Comparison of ENCODE assay signal across 8 cellular contexts in genomic region chr15:76150971-76151598, GRCh38.
A peak's percentile ranks its signal among the peaks of the same experiment; 100 is the strongest.
DNase-seq lines count a peak whose midpoint lies in the region; ATAC-seq and TF ChIP-seq lines count a peak whose summit lies in the region.

No MANE protein-coding gene starts in this region.

- H3K18ac ChIP-seq in trophoblast cell (ENCODE audit: low read length), result no peak overlapping the region

- H3K27me3 ChIP-seq in SJCRH30 (peaks cover 3% of the 10 kb centered on the region; the same call in 1 of the 2 replicates), trophoblast cell (ENCODE audit: insufficient read depth, low read length) (no peaks in the 10 kb centered on the region)

- peak overlapping the region; percentile 66 for H3K27ac Mint-ChIP-seq in type B pancreatic cell

- H3K4me1 ChIP-seq in SJCRH30 (no peaks in the 10 kb centered on the region), trophoblast cell (ENCODE audit: control insufficient read depth in 1 of 2, insufficient read depth in 2 of 2, low read length in 2 of 2) (peaks cover 9 to 10% of the 10 kb centered on the region in 2 experiments)

- no peak overlapping the region for H3K4me2 ChIP-seq in trophoblast cell (ENCODE audit: low read length)

- H3K79me2 ChIP-seq in trophoblast cell (ENCODE audit: control insufficient read depth, insufficient read depth, low read length, poor library complexity), result no peaks in the 10 kb centered on the region

- no peak overlapping the region for H4K8ac ChIP-seq in trophoblast cell (ENCODE audit: low read depth, low read length)

- no peaks in the 10 kb centered on the region for H3K9me3 ChIP-seq in SJCRH30 (replicated peaks)
- no peaks in the 10 kb centered on the region for H3K9me3 ChIP-seq in trophoblast cell (ENCODE audit: insufficient read depth, low read depth, low read length)

- H2AFZ ChIP-seq in trophoblast cell (ENCODE audit: insufficient read depth, low read length, poor library complexity), result no peak overlapping the region

- peak overlapping the region; percentile 23 for H3K4me3 Mint-ChIP-seq in type B pancreatic cell

- no peak overlapping the region for H2BK120ac ChIP-seq in trophoblast cell (ENCODE audit: insufficient read depth, low read length, poor library complexity)

- no peak overlapping the region for H4K91ac ChIP-seq in trophoblast cell (ENCODE audit: low read depth, low read length)

- no peaks in the 10 kb centered on the region for H3K9me3 Mint-ChIP-seq in type B pancreatic cell

- H3K36me3 Mint-ChIP-seq in type B pancreatic cell, result no peaks in the 10 kb centered on the region

- TF ChIP-seq CTCF in type B pancreatic cell (conservative IDR thresholded peaks at IDR 0.05), result peak; percentile 91

- H2AK5ac ChIP-seq in trophoblast cell (ENCODE audit: low read length), result no peak overlapping the region

- peaks cover 3% of the 10 kb centered on the region for H3K79me1 ChIP-seq in trophoblast cell (ENCODE audit: low read length)

- no peak overlapping the region for H3K23ac ChIP-seq in trophoblast cell (ENCODE audit: low read length)

- H4K12ac ChIP-seq in trophoblast cell (ENCODE audit: low read depth, low read length), result no peak overlapping the region

- H3K27ac ChIP-seq in SJCRH30, result no peak overlapping the region
- no peak overlapping the region for H3K27ac ChIP-seq in trophoblast cell (ENCODE audit: low read depth, low read length)

- H3K4ac ChIP-seq in trophoblast cell (ENCODE audit: low read depth, low read length), result no peak overlapping the region

- H3K4me1 Mint-ChIP-seq in type B pancreatic cell (ENCODE audit: unreplicated experiment), result peaks cover 10% of the 10 kb centered on the region

- DNase-seq in Daoy (ENCODE audit: low read depth) (peak; percentile 80), HuH-7.5 (ENCODE audit: low spot score) (peak; percentile 87), SJCRH30 (peak; percentile 71 to 86), globus pallidus (ENCODE audit: low spot score) (peak; percentile 37), trophoblast cell (peak; percentile 81 to 83), type B pancreatic cell (ENCODE audit: extremely low spot score, unreplicated experiment) (peak; percentile 82)
- peak; percentile 57 to 69 (median 66) for DNase-seq in activated naive CD4-positive, alpha-beta T cell (lab: John Stamatoyannopoulos, UW)

- peak; percentile 73 for ATAC-seq in GM21528 (IDR thresholded peaks at IDR 0.05; ENCODE audit: low FRiP score, unreplicated experiment)

- H3K36me3 ChIP-seq in SJCRH30 (no peaks in the 10 kb centered on the region), trophoblast cell (ENCODE audit: control insufficient read depth in 1 of 2, insufficient read depth in 2 of 2, low read length in 2 of 2) (no peaks in the 10 kb centered on the region)

- no peak overlapping the region for H3K9ac ChIP-seq in trophoblast cell (ENCODE audit: low read length)

- no peak overlapping the region for H3K14ac ChIP-seq in trophoblast cell (ENCODE audit: low read length)

- H2BK5ac ChIP-seq in trophoblast cell (ENCODE audit: low read depth, low read length, poor library complexity), result no peak overlapping the region

- H3K27me3 Mint-ChIP-seq in type B pancreatic cell, result peaks cover 14% of the 10 kb centered on the region

- H2BK12ac ChIP-seq in trophoblast cell (ENCODE audit: low read length), result no peak overlapping the region

- H3K4me3 ChIP-seq in SJCRH30 (no peak overlapping the region), trophoblast cell (ENCODE audit: low read depth, low read length) (no peak overlapping the region)

- no CpG with 5 or more reads among the region's 9 CpGs for WGBS in trophoblast cell (ENCODE audit: extremely low coverage, insufficient coverage, insufficient read length)

Comparison
In these comparisons a context has a peak if more than half of its experiments do, and no peak if none do; other contexts are left out.
1. DNase-seq: peak in every context shown above with its lines; median percentile 87 in HuH-7.5; 82 in trophoblast cell; 82 in type B pancreatic cell; 80 in Daoy; 78 in SJCRH30; 66 in activated naive CD4-positive, alpha-beta T cell; 37 in globus pallidus.